In the genomic region with DNA sequence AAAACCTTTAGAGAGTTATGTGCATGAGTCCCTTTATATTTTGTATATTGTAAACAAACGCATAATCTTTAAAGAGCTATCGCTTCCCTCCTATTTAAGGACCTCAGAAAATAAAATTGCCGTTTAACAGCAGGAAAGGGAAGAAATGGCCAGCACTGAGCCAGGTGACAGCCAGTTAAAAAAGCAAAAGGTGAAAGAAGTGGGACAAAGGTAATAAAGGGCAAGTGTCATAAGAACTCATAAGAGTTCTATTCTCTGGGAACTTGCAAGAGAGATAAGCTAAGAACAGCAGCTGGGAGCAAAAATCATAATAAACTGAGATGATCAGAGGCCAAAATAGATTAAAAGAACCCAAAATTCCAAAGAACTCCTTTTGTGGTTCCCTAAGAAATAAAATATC, we compare ENCODE assay signal across 21 cellular contexts.
DNase-seq lines count a peak whose midpoint lies in the region; ATAC-seq, FAIRE-seq and TF ChIP-seq lines count a peak whose summit lies in the region.
"Had no signal": no experiment of that assay in that cellular context is flagged by ENCODE, and none has a peak within 500 bp of the region (broad histone marks: within the 10 kb centered on the region; RNA-seq: fewer than 3 reads in every experiment).

No MANE protein-coding gene starts in this region.

- H4K20me1 ChIP-seq in HepG2 (ENCODE audit: insufficient read depth, low read length) = no peaks in the 10 kb centered on the region
- H4K20me1 ChIP-seq: BLaER1 treated with 17β-estradiol and CSF1 and Interleukin-3, amounts not matched to agents 10 nM and 100 nM had no signal

- ATAC-seq in HepG2 = no peak
- peak; percentile 33 to 57 (median 46) for ATAC-seq in right lobe of liver
- ATAC-seq: A549; CD8-positive, alpha-beta T cell had no signal

- H3K9me3 ChIP-seq in liver (ENCODE audit: control insufficient read depth in 4 of 4, low read length in 3 of 4) = no peaks in the 10 kb centered on the region
- H3K9me3 ChIP-seq in HepG2 (ENCODE audit: low read length) = no peaks in the 10 kb centered on the region
- H3K9me3 ChIP-seq in right lobe of liver = no peaks in the 10 kb centered on the region
- H3K9me3 ChIP-seq in small intestine (ENCODE audit: control insufficient read depth, low read depth) = no peaks in the 10 kb centered on the region
- H3K9me3 ChIP-seq in ovary = no peaks in the 10 kb centered on the region
- H3K9me3 ChIP-seq: A549; BLaER1 treated with 17β-estradiol and CSF1 and Interleukin-3, amounts not matched to agents 10 nM and 100 nM; Caco-2 had no signal

- no peaks in the 10 kb centered on the region for H3K79me2 ChIP-seq in HepG2 (ENCODE audit: insufficient read depth, low read length)

- TF ChIP-seq CTCF in liver (IDR thresholded peaks at IDR 0.05; ENCODE audit: low read depth, low read length, missing input control) (no peak), HepG2 (CRISPR knock-in tag; IDR thresholded peaks at IDR 0.05) (no peak), right lobe of liver (IDR thresholded peaks at IDR 0.05) (no peak), ovary (IDR thresholded peaks at IDR 0.05) (no peak)

- H3K36me3 ChIP-seq in liver (ENCODE audit: control insufficient read depth in 4 of 4, insufficient read depth in 3 of 4, low read depth in 1 of 4, low read length in 3 of 4) = no peaks in the 10 kb centered on the region
- H3K36me3 ChIP-seq in HepG2 (replicated peaks in 1 of 2; ENCODE audit: control insufficient read depth in 1 of 2, insufficient read depth in 2 of 2, low read length in 2 of 2) = no peaks in the 10 kb centered on the region
- H3K36me3 ChIP-seq in right lobe of liver = no peaks in the 10 kb centered on the region
- no peaks in the 10 kb centered on the region for H3K36me3 ChIP-seq in small intestine (ENCODE audit: control insufficient read depth in 2 of 2, insufficient read depth in 2 of 2, low read length in 2 of 2)
- H3K36me3 ChIP-seq in ovary = no peaks in the 10 kb centered on the region
- H3K36me3 ChIP-seq: BLaER1 treated with 17β-estradiol and CSF1 and Interleukin-3, amounts not matched to agents 10 nM and 100 nM had no signal

- DNase-seq in HepG2 (ENCODE audit: low spot score) (no peak), right lobe of liver (no peak), small intestine (peak; percentile 8), ovary (no peak)
- DNase-seq in stimulated activated CD4-positive, alpha-beta T cell treated with anti-CD3 and anti-CD28 coated beads, Interleukin-4, amount 100 ng/mL, for 1 hour = no peak
- DNase-seq: AML-193; Caco-2; Calu3; CD4-positive, alpha-beta T cell; CD8-positive, alpha-beta T cell; DMS79 treated with DMSO at 0.1 percent for 48 hours; GF-D8 had no signal

- no TSS peak for BruUV-seq in HepG2 (replicated peaks; lab: Mats Ljungman, UMichigan)

- FAIRE-seq in HepG2 (lab: Jason Lieb, UNC) (no peak), small intestine (lab: Jason Lieb, UNC) (no peak)
- FAIRE-seq: A549, D721Med, G401.6, GM12891, GM19239 had no signal

- CTCF ChIA-PET in HepG2 (lab: Yijun Ruan, JAX; ENCODE audit: low intra/inter-chr PET ratio, low total read pairs) = no interaction called here

- WGBS in liver = 61% methylated on average over 3 of the region's 3 CpGs
- 63% methylated on average over 3 of the region's 3 CpGs for WGBS in HepG2 (ENCODE audit: low lambda C conversion rate)
- 62% methylated on average over 3 of the region's 3 CpGs for WGBS in right lobe of liver (ENCODE audit: insufficient coverage, low coverage, low lambda C conversion rate, missing lambda C conversion rate)
- WGBS in small intestine, 3 donors = 34 to 61% (median 45%) methylated on average over 3 of the region's 3 CpGs
- 50 to 57% (median 56%) methylated on average over 3 of the region's 3 CpGs for WGBS in ovary, 3 donors

- POLR2A ChIA-PET in HepG2 (lab: Yijun Ruan, JAX) = interaction anchor here (1.4 kb wide), 1 partner anchor 13 kb away, joined by 3 read pairs; no protein-coding TSS in a partner anchor

- H3K4me3 ChIP-seq in liver (ENCODE audit: low read depth in 1 of 3, low read length in 3 of 3) = no peak overlapping the region
- H3K4me3 ChIP-seq in HepG2 (replicated peaks in 1 of 3; ENCODE audit: insufficient read depth in 1 of 3, low read depth in 2 of 3, low read length in 3 of 3) = no peak overlapping the region
- H3K4me3 ChIP-seq in right lobe of liver = no peak overlapping the region
- no peak overlapping the region for H3K4me3 ChIP-seq in small intestine (ENCODE audit: low read depth in 1 of 2, low read length in 2 of 2)
- H3K4me3 ChIP-seq in ovary = no peak overlapping the region
- H3K4me3 ChIP-seq: A549; BLaER1 treated with 17β-estradiol and CSF1 and Interleukin-3, amounts not matched to agents 10 nM and 100 nM had no signal

- TF ChIP-seq EP300 in HepG2 (IDR thresholded peaks at IDR 0.05; ENCODE audit: low read depth in 2 of 2, low read length in 2 of 2) (no peak), HepG2 (CRISPR knock-in tag; IDR thresholded peaks at IDR 0.05; ENCODE audit: borderline replicate concordance) (no peak), ovary (IDR thresholded peaks at IDR 0.05) (no peak)

- no peak overlapping the region for H2AFZ ChIP-seq in HepG2 (ENCODE audit: low read length)

- peaks cover 0 to 5% (median 0%) of the 10 kb centered on the region in 4 donors for H3K4me1 ChIP-seq in liver (ENCODE audit: control insufficient read depth in 4 of 4, insufficient read depth in 4 of 4, low read length in 3 of 4)
- H3K4me1 ChIP-seq in HepG2 (ENCODE audit: insufficient read depth, low read length) = peaks cover 7% of the 10 kb centered on the region; the same call in 1 of the 2 replicates
- H3K4me1 ChIP-seq in right lobe of liver = no peaks in the 10 kb centered on the region
- no peaks in the 10 kb centered on the region for H3K4me1 ChIP-seq in small intestine (ENCODE audit: control insufficient read depth in 2 of 2, insufficient read depth in 1 of 2, low read depth in 1 of 2, low read length in 1 of 2)
- H3K4me1 ChIP-seq in ovary (ENCODE audit: insufficient read depth) = no peaks in the 10 kb centered on the region
- H3K4me1 ChIP-seq: A549; BLaER1 treated with 17β-estradiol and CSF1 and Interleukin-3, amounts not matched to agents 10 nM and 100 nM; Caco-2 had no signal

- H3K9ac ChIP-seq in liver (ENCODE audit: low read depth in 1 of 2, low read length in 2 of 2) (no peak overlapping the region), HepG2 (ENCODE audit: insufficient read depth, low read depth, low read length) (no peak overlapping the region)
- H3K9ac ChIP-seq: BLaER1 treated with 17β-estradiol and CSF1 and Interleukin-3, amounts not matched to agents 10 nM and 100 nM had no signal

- TF ChIP-seq RAD21 in liver (IDR thresholded peaks at IDR 0.05) (no peak), HepG2 (CRISPR knock-in tag; IDR thresholded peaks at IDR 0.05) (no peak)

- H3K27me3 ChIP-seq in liver (ENCODE audit: control insufficient read depth in 4 of 4, insufficient read depth in 4 of 4, low read length in 3 of 4) (no peaks in the 10 kb centered on the region), HepG2 (ENCODE audit: control insufficient read depth in 1 of 2, insufficient read depth in 2 of 2, low read length in 2 of 2) (no peaks in the 10 kb centered on the region), right lobe of liver (no peaks in the 10 kb centered on the region), small intestine (ENCODE audit: control insufficient read depth in 2 of 2, insufficient read depth in 2 of 2, low read length in 2 of 2) (peaks cover 0 to 3% of the 10 kb centered on the region in 2 donors), ovary (no peaks in the 10 kb centered on the region)
- H3K27me3 ChIP-seq: BLaER1 treated with 17β-estradiol and CSF1 and Interleukin-3, amounts not matched to agents 10 nM and 100 nM had no signal

- intact Hi-C loops in HepG2 (cut with micrococcal nuclease; ENCODE audit: unreplicated experiment) = no loop called here
- intact Hi-C loops in right lobe of liver (cut with DNase I) = no loop called here
- intact Hi-C loops in ovary (cut with DNase I) = no loop called here

- in situ Hi-C loops in HepG2 (cut with HindIII; ENCODE audit: extremely low pct_ligation_motif_present, low pct_unique_long_range_greater_than_20kb) = no loop called here

- no peak overlapping the region for H3K4me2 ChIP-seq in HepG2 (ENCODE audit: low read depth, low read length)
- H3K4me2 ChIP-seq: A549; BLaER1 treated with 17β-estradiol and CSF1 and Interleukin-3, amounts not matched to agents 10 nM and 100 nM had no signal

- TF ChIP-seq POLR2A in HepG2 (IDR thresholded peaks at IDR 0.05; ENCODE audit: insufficient read depth in 1 of 2, low read depth in 2 of 2, low read length in 2 of 2) (no peak), right lobe of liver (IDR thresholded peaks at IDR 0.05) (no peak), ovary (IDR thresholded peaks at IDR 0.05) (no peak)

- H3K27ac ChIP-seq in liver (ENCODE audit: low read depth in 1 of 2, low read length in 2 of 2) (no peak overlapping the region), HepG2 (ENCODE audit: extremely low read length, insufficient read depth, low read length) (no peak overlapping the region), right lobe of liver (no peak overlapping the region), small intestine (ENCODE audit: low read depth in 1 of 2, low read length in 1 of 2) (no peak overlapping the region), ovary (no peak overlapping the region)
- H3K27ac ChIP-seq: 22Rv1; A549; BLaER1 treated with 17β-estradiol and CSF1 and Interleukin-3, amounts not matched to agents 10 nM and 100 nM; C4-2B had no signal

TF ChIP-seq in liver, 16 proteins besides CTCF, POLR2A, EP300 and RAD21:
- TF ChIP-seq RXRA (IDR thresholded peaks at IDR 0.05) = peak; percentile 21 to 48
- TF ChIP-seq TAF1 (conservative IDR thresholded peaks at IDR 0.05) = no peak

TF ChIP-seq in HepG2, 621 proteins besides CTCF, POLR2A, EP300 and RAD21:
- no peak for TF ChIP-seq ZNF451 (CRISPR knock-in tag; IDR thresholded peaks at IDR 0.05)
- no peak for TF ChIP-seq BCL6 (CRISPR knock-in tag; IDR thresholded peaks at IDR 0.05)
- TF ChIP-seq, protein P1, sequence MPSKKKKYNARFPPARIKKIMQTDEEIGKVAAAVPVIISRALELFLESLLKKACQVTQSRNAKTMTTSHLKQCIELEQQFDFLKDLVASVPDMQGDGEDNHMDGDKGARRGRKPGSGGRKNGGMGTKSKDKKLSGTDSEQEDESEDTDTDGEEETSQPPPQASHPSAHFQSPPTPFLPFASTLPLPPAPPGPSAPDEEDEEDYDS (CRISPR knock-in tag; IDR thresholded peaks at IDR 0.05) = no peak
